In genomic region chr14:86015511-86015910, GRCh38 we compare ENCODE assay signal across 18 cellular contexts.
"Had no signal": no experiment of that assay in that cellular context is flagged by ENCODE, and none has a peak within 500 bp of the region (broad histone marks: within the 10 kb centered on the region; RNA-seq: fewer than 3 reads in every experiment).

No MANE protein-coding gene starts in this region.

- ATAC-seq: activated T-cell treated with anti-CD3 and anti-CD28 coated beads, Interleukin-2, amount 50 U/mL, for 4 hours had no signal

- DNase-seq: activated CD4-positive, alpha-beta memory T cell treated with anti-CD3 and anti-CD28 coated beads for 36 hours; activated CD4-positive, alpha-beta T cell treated with anti-CD3 and anti-CD28 coated beads, Interleukin-2, amount 10 ng/mL, durations not matched to agents 7 days and 5 days; activated CD4-positive, CD25-positive, alpha-beta regulatory T cell; activated CD8-positive, alpha-beta memory T cell treated with anti-CD3 and anti-CD28 coated beads for 24 hours; activated gamma-delta T cell; activated naive CD4-positive, alpha-beta T cell treated with anti-CD3 and anti-CD28 coated beads for 36 hours; activated T-cell treated with anti-CD3 and anti-CD28 coated beads, Interleukin-2, amount 50 U/mL, for 4 hours; MM.1S; NCI-H1930; NCI-H2171 treated with DMSO at 0.1 percent for 48 hours; NCI-H510A; NCI-H526 treated with DMSO at 0.1 percent for 48 hours; NCI-H82; SIG-M5; T-helper 1 cell had no signal

- H3K27me3 Mint-ChIP-seq: activated CD4-positive, alpha-beta memory T cell treated with anti-CD3 and anti-CD28 coated beads for 36 hours; activated CD4-positive, alpha-beta T cell treated with anti-CD3 and anti-CD28 coated beads, Interleukin-2, amount 10 ng/mL, durations not matched to agents 7 days and 5 days; activated naive CD8-positive, alpha-beta T cell; central memory CD8-positive, alpha-beta T cell had no signal

- H3K27ac ChIP-seq: VCaP had no signal

- H3K9me3 Mint-ChIP-seq: activated naive CD4-positive, alpha-beta T cell treated with anti-CD3 and anti-CD28 coated beads for 36 hours; central memory CD8-positive, alpha-beta T cell had no signal

- H3K27ac Mint-ChIP-seq: activated CD4-positive, alpha-beta memory T cell treated with anti-CD3 and anti-CD28 coated beads for 36 hours; activated CD4-positive, alpha-beta T cell treated with anti-CD3 and anti-CD28 coated beads, Interleukin-2, amount 10 ng/mL, durations not matched to agents 7 days and 5 days; activated naive CD4-positive, alpha-beta T cell treated with anti-CD3 and anti-CD28 coated beads for 36 hours; activated naive CD8-positive, alpha-beta T cell had no signal

- H3K4me1 Mint-ChIP-seq: activated CD4-positive, alpha-beta T cell treated with anti-CD3 and anti-CD28 coated beads, Interleukin-2, amount 10 ng/mL, durations not matched to agents 7 days and 5 days; central memory CD8-positive, alpha-beta T cell had no signal

- H3K4me3 Mint-ChIP-seq: activated CD4-positive, alpha-beta memory T cell treated with anti-CD3 and anti-CD28 coated beads for 36 hours; activated CD4-positive, alpha-beta T cell treated with anti-CD3 and anti-CD28 coated beads, Interleukin-2, amount 10 ng/mL, durations not matched to agents 7 days and 5 days; activated naive CD4-positive, alpha-beta T cell treated with anti-CD3 and anti-CD28 coated beads for 36 hours; activated naive CD8-positive, alpha-beta T cell; activated T-cell treated with anti-CD3 and anti-CD28 coated beads, Interleukin-2, amount 50 U/mL, for 4 hours; central memory CD8-positive, alpha-beta T cell had no signal
